9 cellular contexts compared by ENCODE assay signal in the genomic region with DNA sequence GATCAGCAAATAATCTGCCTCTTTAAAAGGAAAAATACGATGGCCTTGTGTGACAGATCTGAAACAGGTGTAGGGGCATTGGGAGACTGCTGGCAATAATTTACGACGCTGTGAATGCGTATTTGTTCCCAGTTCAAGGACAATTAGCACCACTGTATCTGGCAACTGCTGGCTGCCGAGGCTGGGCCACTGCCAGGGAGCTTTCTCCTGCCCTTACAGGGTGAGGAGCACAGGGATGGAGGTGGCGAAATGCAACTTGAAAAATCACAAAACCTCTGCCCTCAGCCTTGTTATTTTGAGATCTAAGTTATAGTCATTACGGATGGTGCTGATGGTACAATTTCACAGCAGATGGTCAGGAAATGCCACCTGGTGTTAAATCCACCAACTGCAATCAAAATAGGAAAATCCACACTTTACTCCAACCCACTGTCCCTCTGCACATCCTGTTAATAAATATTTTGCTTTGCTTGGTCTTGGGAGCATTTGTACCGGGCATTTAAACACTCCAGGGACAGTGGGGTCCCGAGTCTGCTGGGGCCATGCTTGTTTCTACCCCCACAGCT. TPM values are rescaled to one million over a fixed set of nuclear protein-coding genes. Genes with fewer than 3 reads are reported as not detected.
DNase-seq lines count a peak whose midpoint lies in the region; TF ChIP-seq lines count a peak whose summit lies in the region.
"Had no signal": no experiment of that assay in that cellular context is flagged by ENCODE, and none has a peak within 500 bp of the region (broad histone marks: within the 10 kb centered on the region; RNA-seq: fewer than 3 reads in every experiment).

No MANE protein-coding gene starts in this region.

- H3K27ac ChIP-seq in HL-60 (replicated peaks) (no peak overlapping the region), OCI-LY7 (ENCODE audit: low read depth, low read length, poor library complexity, severe bottlenecking) (no peak overlapping the region)

- H3K9me3 ChIP-seq in OCI-LY7 (ENCODE audit: low read length) = no peaks in the 10 kb centered on the region

- no peaks in the 10 kb centered on the region for H3K9me3 Mint-ChIP-seq in activated naive CD4-positive, alpha-beta T cell treated with anti-CD3 and anti-CD28 coated beads, Interleukin-2, amount 10 ng/mL, durations not matched to agents 7 days and 5 days
- H3K9me3 Mint-ChIP-seq: natural killer cell treated with Interleukin-12 subunit alpha and Interleukin-12 subunit beta and Interleukin-15 and Interleukin-18, amount 100 ng/mL, for 72 hours had no signal

- no peak overlapping the region for H2AFZ ChIP-seq in OCI-LY7 (ENCODE audit: low read length)

- H3K27me3 ChIP-seq in HL-60 (ENCODE audit: insufficient read depth, poor library complexity, severe bottlenecking) = no peaks in the 10 kb centered on the region

- TF ChIP-seq CTCF in HL-60 (IDR thresholded peaks at IDR 0.05; ENCODE audit: insufficient read depth, low read length) = peak; percentile 2
- peak; percentile 48; the same call in 1 of the 2 replicates for TF ChIP-seq CTCF in OCI-LY7 (conservative IDR thresholded peaks at IDR 0.05; ENCODE audit: low read length)
- TF ChIP-seq CTCF in fibroblast of the aortic adventitia (IDR thresholded peaks at IDR 0.05; ENCODE audit: insufficient read depth, low read length) = peak; percentile 29
- peak; percentile 31 for TF ChIP-seq CTCF in retinal pigment epithelial cell (conservative IDR thresholded peaks at IDR 0.05; ENCODE audit: low read depth, low read length)
- no peak for TF ChIP-seq CTCF in GM10248 (IDR thresholded peaks at IDR 0.05; ENCODE audit: control extremely low read depth, extremely low read depth, low read depth, missing control alignments)

- no peaks in the 10 kb centered on the region for H3K4me1 ChIP-seq in OCI-LY7 (ENCODE audit: insufficient read depth, low read length, poor library complexity, severe bottlenecking)

- H3K4me1 Mint-ChIP-seq in activated naive CD4-positive, alpha-beta T cell treated with anti-CD3 and anti-CD28 coated beads, Interleukin-2, amount 10 ng/mL, durations not matched to agents 7 days and 5 days = no peaks in the 10 kb centered on the region

- H4K20me1 ChIP-seq in OCI-LY7 (ENCODE audit: insufficient read depth, low read length) = no peaks in the 10 kb centered on the region

- H3K36me3 Mint-ChIP-seq in activated naive CD4-positive, alpha-beta T cell treated with anti-CD3 and anti-CD28 coated beads, Interleukin-2, amount 10 ng/mL, durations not matched to agents 7 days and 5 days = no peaks in the 10 kb centered on the region
- H3K36me3 Mint-ChIP-seq: natural killer cell treated with Interleukin-12 subunit alpha and Interleukin-12 subunit beta and Interleukin-15 and Interleukin-18, amount 100 ng/mL, for 72 hours had no signal

- no TSS peak for BruUV-seq in OCI-LY7 (replicated peaks; lab: Mats Ljungman, UMichigan)

- H3K4me2 ChIP-seq in OCI-LY7 (ENCODE audit: low read length) = no peak overlapping the region

- H3K79me2 ChIP-seq in OCI-LY7 (ENCODE audit: insufficient read depth, low read depth, low read length) = no peaks in the 10 kb centered on the region

- no peaks in the 10 kb centered on the region for H3K9me2 ChIP-seq in OCI-LY7 (ENCODE audit: insufficient read depth, low read length)

- peaks cover 29% of the 10 kb centered on the region for H3K27me3 Mint-ChIP-seq in activated naive CD4-positive, alpha-beta T cell treated with anti-CD3 and anti-CD28 coated beads, Interleukin-2, amount 10 ng/mL, durations not matched to agents 7 days and 5 days

- no peak overlapping the region for H3K4me3 Mint-ChIP-seq in activated naive CD4-positive, alpha-beta T cell treated with anti-CD3 and anti-CD28 coated beads, Interleukin-2, amount 10 ng/mL, durations not matched to agents 7 days and 5 days
- H3K4me3 Mint-ChIP-seq: natural killer cell treated with Interleukin-12 subunit alpha and Interleukin-12 subunit beta and Interleukin-15 and Interleukin-18, amount 100 ng/mL, for 72 hours had no signal

- no peak overlapping the region for H3K27ac Mint-ChIP-seq in activated naive CD4-positive, alpha-beta T cell treated with anti-CD3 and anti-CD28 coated beads, Interleukin-2, amount 10 ng/mL, durations not matched to agents 7 days and 5 days
- H3K27ac Mint-ChIP-seq: natural killer cell treated with Interleukin-12 subunit alpha and Interleukin-12 subunit beta and Interleukin-15 and Interleukin-18, amount 100 ng/mL, for 72 hours had no signal

- H3K4me3 ChIP-seq in HL-60 (replicated peaks; ENCODE audit: insufficient read depth, low read length) (no peak overlapping the region), OCI-LY7 (ENCODE audit: low read depth, low read length, poor library complexity, severe bottlenecking) (no peak overlapping the region), fibroblast of the aortic adventitia (ENCODE audit: low read depth, low read length) (no peak overlapping the region), retinal pigment epithelial cell (ENCODE audit: low read length) (no peak overlapping the region)

- DNase-seq in HL-60 (ENCODE audit: low read depth in 1 of 2, low spot score in 1 of 2) = no peak
- DNase-seq in OCI-LY7 (ENCODE audit: low spot score) = no peak
- peak; percentile 18 for DNase-seq in fibroblast of the aortic adventitia (ENCODE audit: low read depth)
- DNase-seq in retinal pigment epithelial cell (ENCODE audit: low read depth) = no peak
- no peak for DNase-seq in GM19240 (ENCODE audit: insufficient read length, low spot score)
- no peak for DNase-seq in NCI-H446 treated with DMSO at 0.1 percent for 48 hours (lab: John Stamatoyannopoulos, UW)
- DNase-seq in GM10248 (ENCODE audit: extremely low spot score) = no peak
- no peak for DNase-seq in activated naive CD4-positive, alpha-beta T cell treated with anti-CD3 and anti-CD28 coated beads, Interleukin-2, amount 10 ng/mL, durations not matched to agents 7 days and 5 days

- CTCF ChIA-PET in OCI-LY7 (lab: Charles Lee; ENCODE audit: unreplicated experiment) = no interaction called here
- CTCF ChIA-PET in GM10248 (lab: Yijun Ruan, JAX) = interaction anchor here (9.9 kb wide), 1 partner anchor 17 kb away, joined by 127 read pairs; a partner anchor contains a TSS
- CTCF ChIA-PET in activated naive CD4-positive, alpha-beta T cell treated with anti-CD3 and anti-CD28 coated beads, Interleukin-2, amount 10 ng/mL, durations not matched to agents 7 days and 5 days (lab: Charles Lee) = no interaction called here

- intact Hi-C loops in OCI-LY7 (cut with micrococcal nuclease; ENCODE audit: unreplicated experiment) = no loop called here

- POLR2A ChIA-PET in OCI-LY7 (lab: Charles Lee) = no interaction called here
- POLR2A ChIA-PET in GM10248 (lab: Yijun Ruan, JAX) = no interaction called here

- H3K36me3 ChIP-seq in OCI-LY7 (ENCODE audit: insufficient read depth, low read length) = no peaks in the 10 kb centered on the region

RNA-seq across cellular contexts. Expression of a gene that starts 6.4 kb away (rescaled TPM):
- 0.13 and 0.16 TPM in 2 replicates for total RNA-seq in OCI-LY7 (2014; rRNA removed; shearing (Covaris generic))
- total RNA-seq in OCI-LY7 (2022) (0.24 and 0.36 TPM in 2 replicates), fibroblast of the aortic adventitia (ENCODE audit: low replicate concordance) (0.72 and 0.98 TPM in 2 replicates)

RNA-seq across cellular contexts. Expression of a gene that starts 20.9 kb away (rescaled TPM):
- 38.1 and 54.2 TPM in 2 replicates for total RNA-seq in OCI-LY7 (2014; rRNA removed; shearing (Covaris generic))
- total RNA-seq in OCI-LY7 (2022) = 40.0 and 43.8 TPM in 2 replicates
- 25.8 and 29.4 TPM in 2 replicates for total RNA-seq in fibroblast of the aortic adventitia (ENCODE audit: low replicate concordance)
